ENCODE assay signal across 22 cellular contexts in the genomic region with DNA sequence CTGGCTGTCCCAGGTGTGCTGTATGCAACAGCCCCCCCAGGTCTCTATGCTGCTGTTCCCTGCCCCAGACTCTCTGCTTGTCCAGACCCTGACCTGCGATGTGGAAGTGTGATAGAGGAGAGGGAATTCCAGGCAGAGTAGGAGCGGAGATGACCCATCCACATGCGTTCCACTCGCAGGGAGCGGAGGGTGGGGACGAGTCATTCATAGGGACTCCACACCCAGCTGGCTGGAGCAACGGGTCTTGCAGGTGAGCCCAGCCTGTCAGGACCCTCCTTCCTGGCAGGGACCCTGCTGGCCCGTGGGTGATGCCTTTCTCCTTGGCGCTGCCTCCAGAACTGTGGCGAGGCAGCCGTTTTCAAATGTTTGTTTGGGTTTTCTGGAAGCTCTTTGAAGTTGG. TPM values are rescaled to one million over a fixed set of nuclear protein-coding genes. Genes with fewer than 3 reads are reported as not detected.
"Had no signal": no experiment of that assay in that cellular context is flagged by ENCODE, and none has a peak within 500 bp of the region (broad histone marks: within the 10 kb centered on the region; RNA-seq: fewer than 3 reads in every experiment).

No MANE protein-coding gene starts in this region.

- H3K27ac ChIP-seq: coronary artery, left lung, neutrophil, psoas muscle, spleen, thoracic aorta, tibial nerve, upper lobe of right lung, uterus had no signal

- H3K36me3 Mint-ChIP-seq: naive thymus-derived CD8-positive, alpha-beta T cell; stimulated activated naive B cell treated with anti-CD40 and anti-IgM and Interleukin-4, amounts not matched to agents 10 μg/mL and 1 μg/mL and 100 μg/mL, for 72 hours had no signal

- H3K27me3 Mint-ChIP-seq: stimulated activated naive CD8-positive, alpha-beta T cell treated with anti-CD3 and anti-CD28 coated beads, Interleukin-15, Interleukin-2, amounts not matched to agents 100 ng/mL and 50 ng/mL, for 24 hours had no signal

- H3K4me3 ChIP-seq: coronary artery, left lung, psoas muscle, skin epidermis, spleen, thoracic aorta, tibial nerve, upper lobe of right lung, uterus had no signal

- H3K36me3 ChIP-seq: left lung, neutrophil, spleen, thoracic aorta, tibial nerve, upper lobe of right lung, uterus had no signal

- H3K27me3 ChIP-seq: left lung, spleen, upper lobe of right lung, uterus had no signal

- DNase-seq: dermis blood vessel endothelial cell; effector memory CD4-positive, alpha-beta T cell; kidney; left lung; naive thymus-derived CD8-positive, alpha-beta T cell; nephron progenitor cell; posterior cingulate gyrus; psoas muscle; right cardiac atrium; spleen; stimulated activated CD4-positive, alpha-beta T cell treated with anti-CD3 and anti-CD28 coated beads, Interleukin-4, amount 100 ng/mL, for 4 hours; stimulated activated naive B cell treated with anti-CD40 and anti-IgM and Interleukin-4, amounts not matched to agents 10 μg/mL and 1 μg/mL and 100 μg/mL, for 72 hours; upper lobe of right lung; uterus had no signal

- H3K27ac Mint-ChIP-seq: nephron progenitor cell; stimulated activated naive B cell treated with anti-CD40 and anti-IgM and Interleukin-4, amounts not matched to agents 10 μg/mL and 1 μg/mL and 100 μg/mL, for 72 hours; stimulated activated naive CD8-positive, alpha-beta T cell treated with anti-CD3 and anti-CD28 coated beads, Interleukin-15, Interleukin-2, amounts not matched to agents 100 ng/mL and 50 ng/mL, for 24 hours had no signal

- H3K9me3 ChIP-seq: left lung, neutrophil, psoas muscle, spleen, thoracic aorta, tibial nerve, upper lobe of right lung, uterus had no signal

- FAIRE-seq: endothelial cell of umbilical vein, frontal cortex, kidney had no signal

- H3K4me1 ChIP-seq: left lung, psoas muscle, tibial nerve, upper lobe of right lung, uterus had no signal

- H3K4me3 Mint-ChIP-seq: naive thymus-derived CD8-positive, alpha-beta T cell; nephron progenitor cell; stimulated activated naive B cell treated with anti-CD40 and anti-IgM and Interleukin-4, amounts not matched to agents 10 μg/mL and 1 μg/mL and 100 μg/mL, for 72 hours; stimulated activated naive CD8-positive, alpha-beta T cell treated with anti-CD3 and anti-CD28 coated beads, Interleukin-15, Interleukin-2, amounts not matched to agents 100 ng/mL and 50 ng/mL, for 24 hours had no signal

- H3K9me3 Mint-ChIP-seq: naive thymus-derived CD8-positive, alpha-beta T cell; nephron progenitor cell; stimulated activated naive B cell treated with anti-CD40 and anti-IgM and Interleukin-4, amounts not matched to agents 10 μg/mL and 1 μg/mL and 100 μg/mL, for 72 hours; stimulated activated naive CD8-positive, alpha-beta T cell treated with anti-CD3 and anti-CD28 coated beads, Interleukin-15, Interleukin-2, amounts not matched to agents 100 ng/mL and 50 ng/mL, for 24 hours had no signal

RNA-seq across cellular contexts. Expression of gene CEMIP, which starts 58.8 kb away (rescaled TPM):
- total RNA-seq: endothelial cell of umbilical vein; naive thymus-derived CD8-positive, alpha-beta T cell had no signal
